Comparison of ENCODE assay signal across 9 cellular contexts in the genomic region with DNA sequence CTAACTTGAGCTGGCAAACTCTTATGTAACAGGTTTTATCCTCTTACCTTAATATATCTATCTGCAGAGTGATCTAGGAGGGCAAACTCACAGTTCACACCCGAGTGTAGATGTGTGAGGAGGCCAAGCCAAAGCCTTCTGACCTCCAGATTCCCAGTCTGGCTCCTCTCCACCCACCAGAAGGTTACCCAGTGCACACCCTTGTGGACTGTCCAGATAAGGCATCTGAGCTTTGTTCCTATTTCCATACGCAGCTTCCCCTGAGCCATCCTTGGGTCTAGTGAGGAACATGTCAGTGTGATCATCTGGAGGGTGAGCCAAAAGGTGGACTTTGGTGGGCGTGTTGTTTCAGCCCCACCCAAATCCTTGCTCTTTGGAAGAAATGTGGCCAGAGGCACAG.
DNase-seq lines count a peak whose midpoint lies in the region; ATAC-seq and TF ChIP-seq lines count a peak whose summit lies in the region.
"Had no signal": no experiment of that assay in that cellular context is flagged by ENCODE, and none has a peak within 500 bp of the region (broad histone marks: within the 10 kb centered on the region; RNA-seq: fewer than 3 reads in every experiment).

No MANE protein-coding gene starts in this region.

- no peak for ATAC-seq in HG03039 (IDR thresholded peaks at IDR 0.05; ENCODE audit: unreplicated experiment)
- no peak for ATAC-seq in activated CD4-positive, alpha-beta T cell treated with anti-CD3 and anti-CD28 coated beads for 36 hours

- no peak overlapping the region for H2BK120ac ChIP-seq in H9 (ENCODE audit: low read depth, low read length, poor library complexity, severe bottlenecking)

- no peak overlapping the region for H3K56ac ChIP-seq in H9 (ENCODE audit: insufficient read length, low read depth, low read length)

- H3K27me3 Mint-ChIP-seq in H9 (ENCODE audit: low read depth) (no peaks in the 10 kb centered on the region), osteocyte (ENCODE audit: unreplicated experiment) (no peaks in the 10 kb centered on the region)
- H3K27me3 Mint-ChIP-seq in activated CD4-positive, alpha-beta T cell treated with anti-CD3 and anti-CD28 coated beads for 36 hours = no peaks in the 10 kb centered on the region

- intact Hi-C loops in activated CD4-positive, alpha-beta T cell treated with anti-CD3 and anti-CD28 coated beads for 36 hours (cut with DNase I, micrococcal nuclease) = no loop called here

- H3K18ac ChIP-seq in H9 (ENCODE audit: insufficient read length, low read depth, low read length) = no peak overlapping the region

- H3K79me1 ChIP-seq in H9 (ENCODE audit: insufficient read depth, low read depth, low read length, poor library complexity, severe bottlenecking) = no peaks in the 10 kb centered on the region

- no peak overlapping the region for H3T11ph ChIP-seq in H9 (ENCODE audit: low read length)

- DNase-seq in H9 = peak; percentile 30
- peak; percentile 36 for DNase-seq in NOMO-1 treated with dmso at 0.1 percent for 144 hours (lab: John Stamatoyannopoulos, UW; ENCODE audit: unreplicated experiment)
- peak; percentile 40 to 51 for DNase-seq in erythroblast (lab: John Stamatoyannopoulos, UW)
- no peak for DNase-seq in osteocyte (ENCODE audit: extremely low spot score, unreplicated experiment)
- DNase-seq in activated T-cell treated with anti-CD3 and anti-CD28 coated beads, Interleukin-2, amount 50 U/mL, for 1 hour = no peak
- no peak for DNase-seq in NCI-H2029 (lab: John Stamatoyannopoulos, UW)
- no peak for DNase-seq in activated CD4-positive, alpha-beta T cell treated with anti-CD3 and anti-CD28 coated beads for 36 hours
- DNase-seq: MV-4-11 had no signal

- H2BK5ac ChIP-seq in H9 (ENCODE audit: insufficient read length, low read length) = no peak overlapping the region

- H3K9me3 ChIP-seq in H9 (ENCODE audit: control insufficient read depth, low read depth, low read length) = no peaks in the 10 kb centered on the region

- no peaks in the 10 kb centered on the region for H3K4me1 ChIP-seq in H9 (ENCODE audit: insufficient read depth, low read length)

- H3K79me2 ChIP-seq in H9 (ENCODE audit: insufficient read depth, low read length) = no peaks in the 10 kb centered on the region

- H3K27ac ChIP-seq in H9 (ENCODE audit: insufficient read length, low read depth, low read length) = no peak overlapping the region

- no peak for TF ChIP-seq POLR2A in erythroblast (IDR thresholded peaks at IDR 0.05; ENCODE audit: low read length)

- no peak overlapping the region for H4K91ac ChIP-seq in H9 (ENCODE audit: insufficient read length, low read depth, low read length)

- H3K4me3 Mint-ChIP-seq in H9 (no peak overlapping the region), osteocyte (ENCODE audit: unreplicated experiment) (no peak overlapping the region)
- H3K4me3 Mint-ChIP-seq in activated CD4-positive, alpha-beta T cell treated with anti-CD3 and anti-CD28 coated beads for 36 hours = no peak overlapping the region

- no peak overlapping the region for H4K5ac ChIP-seq in H9 (ENCODE audit: insufficient read length, low read depth, low read length)

- TF ChIP-seq CTCF in H9 (conservative IDR thresholded peaks at IDR 0.05) (peak; percentile 33; the same call in 1 of the 3 replicates), osteocyte (IDR thresholded peaks at IDR 0.05) (peak; percentile 29)

- H3K27ac Mint-ChIP-seq in H9 (no peak overlapping the region; a peak in 1 of 7 replicates), osteocyte (ENCODE audit: unreplicated experiment) (no peak overlapping the region)
- no peak overlapping the region for H3K27ac Mint-ChIP-seq in activated CD4-positive, alpha-beta T cell treated with anti-CD3 and anti-CD28 coated beads for 36 hours

- H3K4me2 ChIP-seq in H9 (ENCODE audit: insufficient read depth, insufficient read length, low read length) = no peak overlapping the region

- H2BK15ac ChIP-seq in H9 (ENCODE audit: low read depth, low read length) = no peak overlapping the region

- no peak overlapping the region for H2AFZ ChIP-seq in H9 (ENCODE audit: low read length)

- H4K8ac ChIP-seq in H9 (replicated peaks; ENCODE audit: insufficient read length, low read depth, low read length) = no peak overlapping the region

- no peaks in the 10 kb centered on the region for H3K9me3 Mint-ChIP-seq in H9
- no peaks in the 10 kb centered on the region for H3K9me3 Mint-ChIP-seq in osteocyte (ENCODE audit: unreplicated experiment)
- H3K9me3 Mint-ChIP-seq in activated CD4-positive, alpha-beta T cell treated with anti-CD3 and anti-CD28 coated beads for 36 hours (ENCODE audit: low read depth) = peaks cover 2% of the 10 kb centered on the region

- WGBS in H9 (ENCODE audit: extremely low coverage, insufficient read length, low lambda C conversion rate) = no CpG with 5 or more reads among the region's 3 CpGs

- no peaks in the 10 kb centered on the region for H3K27me3 ChIP-seq in H9 (ENCODE audit: insufficient read depth, low read length)

- no peak overlapping the region for H2AK5ac ChIP-seq in H9 (ENCODE audit: insufficient read length, low read length)

- no peak overlapping the region for H3K23ac ChIP-seq in H9 (ENCODE audit: insufficient read length, low read depth, low read length)

- CTCF ChIA-PET in activated CD4-positive, alpha-beta T cell treated with anti-CD3 and anti-CD28 coated beads for 36 hours (lab: Charles Lee) = no interaction called here

- H3K4me1 Mint-ChIP-seq in H9 (no peaks in the 10 kb centered on the region), osteocyte (ENCODE audit: unreplicated experiment) (peaks cover 23% of the 10 kb centered on the region)
- H3K4me1 Mint-ChIP-seq in activated CD4-positive, alpha-beta T cell treated with anti-CD3 and anti-CD28 coated beads for 36 hours = no peaks in the 10 kb centered on the region

- POLR2A ChIA-PET in activated CD4-positive, alpha-beta T cell treated with anti-CD3 and anti-CD28 coated beads for 36 hours (lab: Charles Lee) = no interaction called here

- H3K14ac ChIP-seq in H9 (ENCODE audit: insufficient read depth, low read length) = no peak overlapping the region

- H3K36me3 Mint-ChIP-seq in H9 (ENCODE audit: insufficient read depth in 1 of 3, low read depth in 3 of 3) = no peaks in the 10 kb centered on the region
- peaks cover 2% of the 10 kb centered on the region for H3K36me3 Mint-ChIP-seq in osteocyte (ENCODE audit: unreplicated experiment)
- H3K36me3 Mint-ChIP-seq in activated CD4-positive, alpha-beta T cell treated with anti-CD3 and anti-CD28 coated beads for 36 hours (ENCODE audit: low read depth) = no peaks in the 10 kb centered on the region

- H2BK12ac ChIP-seq in H9 (ENCODE audit: insufficient read length, low read depth, low read length) = no peak overlapping the region

- H3K4ac ChIP-seq in H9 (ENCODE audit: low read depth, low read length) = no peak overlapping the region

- no peaks in the 10 kb centered on the region for H4K20me1 ChIP-seq in H9 (ENCODE audit: control insufficient read depth, insufficient read depth, insufficient read length)

- no peaks in the 10 kb centered on the region for H3K23me2 ChIP-seq in H9 (ENCODE audit: insufficient read length, low read depth, low read length, poor library complexity, severe bottlenecking)

- no peak overlapping the region for H3K9ac ChIP-seq in H9 (ENCODE audit: extremely low read depth, insufficient read length, low read length)

- H2BK20ac ChIP-seq in H9 (ENCODE audit: low read depth, low read length, poor library complexity, severe bottlenecking) = no peak overlapping the region

Comparison
In these comparisons a context has a peak if more than half of its experiments do, and no peak if none do; other contexts are left out.
1. DNase-seq: peak in H9 (single experiment), NOMO-1 treated with dmso at 0.1 percent for 144 hours (single experiment) and erythroblast (2 of 2); none in osteocyte (single experiment), activated T-cell treated with anti-CD3 and anti-CD28 coated beads, Interleukin-2, amount 50 U/mL, for 1 hour (single experiment), NCI-H2029 (single experiment) and activated CD4-positive, alpha-beta T cell treated with anti-CD3 and anti-CD28 coated beads for 36 hours (single experiment).